ENCODE assay signal across 8 cellular contexts in genomic region chr2:19901458-19902271, GRCh38. TPM values are rescaled to one million over a fixed set of nuclear protein-coding genes. Genes with fewer than 3 reads are reported as not detected.
A peak's percentile ranks its signal among the peaks of the same experiment; 100 is the strongest.
DNase-seq lines count a peak whose midpoint lies in the region; ATAC-seq and TF ChIP-seq lines count a peak whose summit lies in the region.

TTC32 (minus strand) TSS chr2:19901983; CDS start chr2:19901854, 129 bp downstream.

- H3K4me1 Mint-ChIP-seq in activated naive CD4-positive, alpha-beta T cell treated with anti-CD3 and anti-CD28 coated beads for 36 hours (ENCODE audit: low read depth): peaks cover 42% of the 10 kb centered on the region

- peaks cover 1% of the 10 kb centered on the region for H3K36me3 Mint-ChIP-seq in activated naive CD4-positive, alpha-beta T cell treated with anti-CD3 and anti-CD28 coated beads for 36 hours (ENCODE audit: low read depth)

- H3K27ac ChIP-seq in substantia nigra (ENCODE audit: low read depth, low read length, poor library complexity, severe bottlenecking): peak within 1 kb of the TSS; percentile 87

- H3K4me3 ChIP-seq in GM06990 (replicated peaks; ENCODE audit: low read depth, low read length): peak within 1 kb of the TSS; percentile 82
- peak within 1 kb of the TSS; percentile 79 for H3K4me3 ChIP-seq in NB4 (ENCODE audit: low read depth, low read length)

- no peaks in the 10 kb centered on the region for H3K27me3 ChIP-seq in GM06990 (replicated peaks; ENCODE audit: control insufficient read depth, insufficient read depth, low read length)

- H3K36me3 ChIP-seq in GM06990 (ENCODE audit: control insufficient read depth, insufficient read depth, low read length): no peaks in the 10 kb centered on the region

- CTCF ChIA-PET in activated naive CD4-positive, alpha-beta T cell treated with anti-CD3 and anti-CD28 coated beads for 36 hours (lab: Charles Lee): no interaction called here

- H3K4me3 Mint-ChIP-seq in activated naive CD4-positive, alpha-beta T cell treated with anti-CD3 and anti-CD28 coated beads for 36 hours: peak within 1 kb of the TSS; percentile 81

- H3K9me3 Mint-ChIP-seq in activated naive CD4-positive, alpha-beta T cell treated with anti-CD3 and anti-CD28 coated beads for 36 hours: peaks cover 3% of the 10 kb centered on the region

- peak; percentile 94 for DNase-seq in GM06990 (ENCODE audit: extremely low read depth, insufficient read length)
- DNase-seq in NB4 (ENCODE audit: low read depth): peak; percentile 98
- peak; percentile 92 for DNase-seq in SK-N-DZ (ENCODE audit: low spot score)
- peak; percentile 96 for DNase-seq in activated naive CD4-positive, alpha-beta T cell treated with anti-CD3 and anti-CD28 coated beads for 36 hours
- DNase-seq in germinal center (ENCODE audit: low spot score): peak; percentile 93
- DNase-seq in non-pigmented ciliary epithelial cell (ENCODE audit: low read depth): peak; percentile 77
- peak; percentile 65 to 99 (median 91) for DNase-seq in substantia nigra (lab: John Stamatoyannopoulos, UW)

- ATAC-seq in HG02571 (IDR thresholded peaks at IDR 0.05; ENCODE audit: unreplicated experiment): peak; percentile 85

- intact Hi-C loops in activated naive CD4-positive, alpha-beta T cell treated with anti-CD3 and anti-CD28 coated beads for 36 hours (cut with micrococcal nuclease): loop anchor here (1.0 to 5.0 kb wide), 11 partner anchors 7 to 1341 kb away; partner anchors contain the start of genes HS1BP3, LAPTM4A, RDH14 and RHOB

- TF ChIP-seq CTCF in GM06990 (IDR thresholded peaks at IDR 0.05; ENCODE audit: insufficient read depth, low read length, poor library complexity, severe bottlenecking): peak; percentile 27
- no peak for TF ChIP-seq CTCF in NB4 (IDR thresholded peaks at IDR 0.05; ENCODE audit: low read depth, low read length)

- peak; percentile 70 for TF ChIP-seq POLR2A in NB4 (IDR thresholded peaks at IDR 0.05; ENCODE audit: extremely low read depth, insufficient read length)

- H3K27ac Mint-ChIP-seq in activated naive CD4-positive, alpha-beta T cell treated with anti-CD3 and anti-CD28 coated beads for 36 hours: peak within 1 kb of the TSS; percentile 99

- peaks cover 10% of the 10 kb centered on the region for H3K27me3 Mint-ChIP-seq in activated naive CD4-positive, alpha-beta T cell treated with anti-CD3 and anti-CD28 coated beads for 36 hours (ENCODE audit: low read depth)

RNA-seq across cellular contexts. Expression of gene TTC32, which starts in this region (rescaled TPM):
- polyA plus RNA-seq in SK-N-DZ (2014; cell fraction: cytosol; rRNA removed): 31.5 and 35.0 TPM in 2 replicates
- 76.4 and 81.4 TPM in 2 replicates for polyA plus RNA-seq in SK-N-DZ (2014; cell fraction: nucleus; rRNA removed)
- total RNA-seq in activated naive CD4-positive, alpha-beta T cell treated with anti-CD3 and anti-CD28 coated beads for 36 hours: 10 to 100 TPM; 17.0 to 19.4 TPM

Comparison
In these comparisons a context has a peak if more than half of its experiments do, and no peak if none do; other contexts are left out.
1. Peak in every context shown above with its lines: DNase-seq, ATAC-seq, H3K4me3 ChIP-seq and H3K27ac ChIP-seq.